ENCODE assay signal across 8 cellular contexts in the genomic region with DNA sequence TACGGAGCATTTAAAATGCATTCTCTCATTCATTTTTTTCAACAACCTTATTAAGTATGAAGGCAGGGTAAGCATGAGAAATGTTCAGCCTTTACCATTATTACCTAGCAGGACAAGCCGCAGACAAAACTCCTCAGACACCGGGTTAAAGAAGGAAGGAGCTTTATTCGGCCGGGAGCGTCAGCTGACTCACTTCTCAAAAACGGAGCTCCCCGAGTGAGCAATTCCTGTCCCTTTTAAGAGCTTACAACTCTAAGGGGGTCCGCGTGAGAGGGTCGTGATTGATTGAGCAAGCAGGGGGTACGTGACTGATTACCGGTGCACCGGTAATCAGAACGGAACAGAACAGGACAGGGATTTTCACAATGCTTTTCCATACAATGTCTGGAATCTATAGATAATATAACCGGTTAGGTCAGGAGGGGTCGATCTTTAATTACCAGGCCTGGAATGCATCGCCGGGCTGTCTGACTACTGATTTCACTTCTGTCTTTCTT. TPM values are rescaled to one million over a fixed set of nuclear protein-coding genes. Genes with fewer than 3 reads are reported as not detected.
DNase-seq lines count a peak whose midpoint lies in the region; ATAC-seq and TF ChIP-seq lines count a peak whose summit lies in the region.
"Not testable (repeated sequence)": the region's sequence is repeated elsewhere in the genome, so short reads cannot be mapped to it uniquely, and the experiment has no call there.

No MANE protein-coding gene starts in this region.

- not testable (repeated sequence) for H3K9me3 Mint-ChIP-seq in Calu3 (ENCODE audit: low read depth, unreplicated experiment); activated naive CD4-positive, alpha-beta T cell treated with anti-CD3 and anti-CD28 coated beads, Interleukin-2, amount 50 U/mL, for 24 hours

- H4K20me1 ChIP-seq in fibroblast of lung (ENCODE audit: control insufficient read depth, extremely low read depth, insufficient read depth, low read length): not testable (repeated sequence)

- peak overlapping the region; percentile 78 for H3K27ac Mint-ChIP-seq in Calu3 (ENCODE audit: unreplicated experiment)
- peak overlapping the region; percentile 91 for H3K27ac Mint-ChIP-seq in activated naive CD4-positive, alpha-beta T cell treated with anti-CD3 and anti-CD28 coated beads, Interleukin-2, amount 50 U/mL, for 24 hours

- not testable (repeated sequence) for TF ChIP-seq EP300 in stomach (IDR thresholded peaks at IDR 0.05)

- H3K27me3 ChIP-seq in SJCRH30; fibroblast of lung (ENCODE audit: control insufficient read depth, insufficient read depth, low read length); mucosa of stomach (ENCODE audit: control insufficient read depth, insufficient read depth, low read length); stomach: not testable (repeated sequence)

- peaks cover 33% of the 10 kb centered on the region for H3K36me3 Mint-ChIP-seq in Calu3 (ENCODE audit: insufficient read depth, unreplicated experiment)
- not testable (repeated sequence) for H3K36me3 Mint-ChIP-seq in activated naive CD4-positive, alpha-beta T cell treated with anti-CD3 and anti-CD28 coated beads, Interleukin-2, amount 50 U/mL, for 24 hours

- not testable (repeated sequence) for H3K27me3 Mint-ChIP-seq in Calu3 (ENCODE audit: unreplicated experiment); activated naive CD4-positive, alpha-beta T cell treated with anti-CD3 and anti-CD28 coated beads, Interleukin-2, amount 50 U/mL, for 24 hours

- peak overlapping the region; percentile 2; the same call in 1 of the 2 replicates for H3K27ac ChIP-seq in SJCRH30
- peak overlapping the region; percentile 35 for H3K27ac ChIP-seq in fibroblast of lung (ENCODE audit: insufficient read depth, low read length)
- H3K27ac ChIP-seq in stomach: peak overlapping the region; percentile 30 to 89 (median 82)

- H3K4me1 ChIP-seq in SJCRH30; fibroblast of lung (ENCODE audit: control insufficient read depth, extremely low read depth, insufficient read depth, low read length); mucosa of stomach (ENCODE audit: control insufficient read depth, insufficient read depth, low read length): not testable (repeated sequence)
- peaks cover 0 to 35% (median 32%) of the 10 kb centered on the region in 4 donors for H3K4me1 ChIP-seq in stomach

- BruUV-seq in Calu3 (replicated peaks; lab: Mats Ljungman, UMichigan): TSS peak; percentile 63

- H3K36me3 ChIP-seq in SJCRH30; fibroblast of lung (ENCODE audit: control insufficient read depth, insufficient read depth, low read length); mucosa of stomach (ENCODE audit: control insufficient read depth, insufficient read depth, low read length): not testable (repeated sequence)
- H3K36me3 ChIP-seq in stomach: peaks cover 11 to 21% (median 17%) of the 10 kb centered on the region in 4 donors

- H3K9ac ChIP-seq in fibroblast of lung (ENCODE audit: insufficient read depth, low read length) (peak overlapping the region; percentile 55), mucosa of stomach (ENCODE audit: low read length) (peak overlapping the region; percentile 81)

- intact Hi-C loops in Calu3 (cut with micrococcal nuclease; ENCODE audit: unreplicated experiment): loop anchor here (5.0 kb wide), 1 partner anchor 315 kb away; no protein-coding TSS in a partner anchor
- intact Hi-C loops in stomach (cut with DNase I; ENCODE audit: low total_unique reads): loop anchor here (10.0 kb wide), 1 partner anchor 117 kb away; no protein-coding TSS in a partner anchor

- peak overlapping the region; percentile 86 for H2AFZ ChIP-seq in fibroblast of lung (ENCODE audit: low read length)

- WGBS in stomach, 5 donors: 2 to 4% (median 3%) methylated on average over 19 of the region's 19 CpGs

- not testable (repeated sequence) for H3K79me2 ChIP-seq in fibroblast of lung (ENCODE audit: control insufficient read depth, insufficient read depth, low read length)

- peak; percentile 16 for ATAC-seq in GM21528 (IDR thresholded peaks at IDR 0.05; ENCODE audit: low FRiP score, unreplicated experiment)

- H3K9me3 ChIP-seq in SJCRH30 (replicated peaks); fibroblast of lung (ENCODE audit: control insufficient read depth, insufficient read depth, low read depth, low read length); mucosa of stomach (ENCODE audit: control insufficient read depth, low read length); stomach: not testable (repeated sequence)

- H3K4me1 Mint-ChIP-seq in Calu3 (ENCODE audit: low read depth, unreplicated experiment): peaks cover 25% of the 10 kb centered on the region
- peaks cover 29% of the 10 kb centered on the region for H3K4me1 Mint-ChIP-seq in activated naive CD4-positive, alpha-beta T cell treated with anti-CD3 and anti-CD28 coated beads, Interleukin-2, amount 50 U/mL, for 24 hours

- peak overlapping the region; percentile 94 for H3K4me2 ChIP-seq in fibroblast of lung (ENCODE audit: extremely low read depth, insufficient read depth, low read length)

- DNase-seq in Calu3 (peak; percentile 33), HK-2 (ENCODE audit: unreplicated experiment) (peak; percentile 46), SJCRH30 (peak in 1 of 2 experiments; percentile 37), fibroblast of lung (ENCODE audit: low read depth in 2 of 2) (peak in 1 of 2 donors; percentile 53)
- not testable (repeated sequence) for DNase-seq in stomach

- TF ChIP-seq POLR2A in stomach (IDR thresholded peaks at IDR 0.05): not testable (repeated sequence)

- not testable (repeated sequence) for TF ChIP-seq CTCF in Calu3 (IDR thresholded peaks at IDR 0.05; ENCODE audit: unreplicated experiment); fibroblast of lung (conservative IDR thresholded peaks at IDR 0.05 in 1 of 2, IDR thresholded peaks at IDR 0.05 in 1 of 2; ENCODE audit: low read depth in 1 of 2, low read length in 2 of 2); stomach (IDR thresholded peaks at IDR 0.05)

- H3K4me3 Mint-ChIP-seq in Calu3 (ENCODE audit: low read depth, unreplicated experiment): peak overlapping the region; percentile 87
- peak overlapping the region; percentile 95 for H3K4me3 Mint-ChIP-seq in activated naive CD4-positive, alpha-beta T cell treated with anti-CD3 and anti-CD28 coated beads, Interleukin-2, amount 50 U/mL, for 24 hours

- H3K4me3 ChIP-seq in SJCRH30 (peak overlapping the region; percentile 74), fibroblast of lung (replicated peaks in 1 of 4; ENCODE audit: control extremely low read depth in 1 of 4, insufficient read depth in 1 of 4, low read depth in 3 of 4, low read length in 4 of 4) (peak overlapping the region; percentile 58 to 99 (median 88)), mucosa of stomach (ENCODE audit: low read length) (peak overlapping the region; percentile 40), stomach (peak overlapping the region; percentile 52 to 76 (median 72))

- CTCF ChIA-PET in Calu3 (lab: Charles Lee): interaction anchor here (0.6 to 3.5 kb wide), 14 partner anchors 8 to 300 kb away, joined by 3 to 85 read pairs (median 4); a partner anchor contains a TSS

RNA-seq across cellular contexts. Expression of a gene that starts 0.5 kb away (rescaled TPM):
- 44.4 and 49.4 TPM in 2 replicates for total RNA-seq in Calu3 (2022)
- 19.2 and 19.4 TPM in 2 replicates for total RNA-seq in SJCRH30 (2014; rRNA removed; shearing (Covaris generic))
- total RNA-seq in fibroblast of lung: 61.4 and 99.4 TPM in 2 replicates
- polyA plus RNA-seq in fibroblast of lung: 23.8 and 25.3 TPM in 2 replicates
- 27.2 and 29.1 TPM in 2 replicates for polyA plus RNA-seq in fibroblast of lung (2012)
- 23.5 and 25.9 TPM in 2 replicates for polyA minus RNA-seq in fibroblast of lung (ENCODE audit: low replicate concordance)
- 10 to 100 TPM in 4 of 5 donors, 1 to 10 TPM in 1; 8.4 to 55.8 (median 15.8) TPM for total RNA-seq in stomach
- 10 to 100 TPM in 1 of 3 donors, 1 to 10 TPM in 2; 7.9 to 11.6 (median 9.2) TPM for polyA plus RNA-seq in stomach

RNA-seq across cellular contexts. Expression of a gene that starts 24.2 kb away (rescaled TPM):
- total RNA-seq in Calu3 (2022) (9.7 and 10.3 TPM in 2 replicates), fibroblast of lung (46.0 and 50.5 TPM in 2 replicates), stomach (10 to 100 TPM in 2 of 5 donors, 1 to 10 TPM in 3; 4.0 to 37.6 (median 7.8) TPM)
- total RNA-seq in SJCRH30 (2014; rRNA removed; shearing (Covaris generic)): 9.0 and 9.6 TPM in 2 replicates
- polyA plus RNA-seq in fibroblast of lung (24.5 and 33.5 TPM in 2 replicates), stomach (10 to 100 TPM; 15.0 to 31.2 (median 27.6) TPM)
- polyA plus RNA-seq in fibroblast of lung (2012): 26.1 and 36.7 TPM in 2 replicates
- 18.0 and 18.1 TPM in 2 replicates for polyA minus RNA-seq in fibroblast of lung (ENCODE audit: low replicate concordance)

RNA-seq across cellular contexts. Expression of a gene that starts 55.0 kb away (rescaled TPM):
- total RNA-seq in Calu3 (2022) (79.0 and 85.3 TPM in 2 replicates), fibroblast of lung (52.9 and 63.1 TPM in 2 replicates), stomach (10 to 100 TPM; 26.3 to 89.0 (median 68.3) TPM)
- total RNA-seq in SJCRH30 (2014; rRNA removed; shearing (Covaris generic)): 67.0 and 68.9 TPM in 2 replicates
- polyA plus RNA-seq in fibroblast of lung (86.7 and 89.7 TPM in 2 replicates), stomach (10 to 100 TPM; 26.2 to 37.4 (median 29.6) TPM)
- polyA plus RNA-seq in fibroblast of lung (2012): 66.2 and 67.1 TPM in 2 replicates
- polyA minus RNA-seq in fibroblast of lung (ENCODE audit: low replicate concordance): 123 and 125 TPM in 2 replicates

Comparison
In these comparisons a context has a peak if more than half of its experiments do, and no peak if none do; other contexts are left out.
1. H3K27ac ChIP-seq: peak in every context shown above with its lines; median percentile 82 in stomach; 35 in fibroblast of lung; 2 in SJCRH30.